18 cellular contexts compared by ENCODE assay signal in genomic region chr20:24909086-24909780, GRCh38. TPM values are rescaled to one million over a fixed set of nuclear protein-coding genes. Genes with fewer than 3 reads are reported as not detected.
DNase-seq lines count a peak whose midpoint lies in the region; ATAC-seq and TF ChIP-seq lines count a peak whose summit lies in the region.
"Had no signal": no experiment of that assay in that cellular context is flagged by ENCODE, and none has a peak within 500 bp of the region (broad histone marks: within the 10 kb centered on the region; RNA-seq: fewer than 3 reads in every experiment).

No MANE protein-coding gene starts in this region.

- no peak overlapping the region for H3K4me3 Mint-ChIP-seq in osteocyte (ENCODE audit: unreplicated experiment)
- H3K4me3 Mint-ChIP-seq: CD8-positive, alpha-beta memory T cell; GM23338 had no signal

- H3K4me1 ChIP-seq in SK-N-SH (ENCODE audit: control insufficient read depth in 1 of 2, insufficient read depth in 2 of 2, low read depth in 1 of 2, low read length in 1 of 2): no peaks in the 10 kb centered on the region
- H3K4me1 ChIP-seq: Caco-2, HAP-1 had no signal

- H3K9me3 ChIP-seq in SK-N-SH: no peaks in the 10 kb centered on the region
- H3K9me3 ChIP-seq: HAP-1 had no signal

- no peak overlapping the region for H2AFZ ChIP-seq in SK-N-SH (ENCODE audit: low read depth)
- H2AFZ ChIP-seq: GM23338 had no signal

- TF ChIP-seq RAD21 in SK-N-SH (IDR thresholded peaks at IDR 0.05; ENCODE audit: low read length): no peak

- TF ChIP-seq EP300 in SK-N-SH (IDR thresholded peaks at IDR 0.05; ENCODE audit: borderline replicate concordance in 1 of 2, low read depth in 1 of 2, low read length in 1 of 2): no peak

- H4K20me1 ChIP-seq in SK-N-SH (ENCODE audit: insufficient read depth): no peaks in the 10 kb centered on the region
- H4K20me1 ChIP-seq: BLaER1 had no signal

- POLR2A ChIA-PET in SK-N-SH (lab: Yijun Ruan, JAX): no interaction called here
- POLR2A ChIA-PET in GM10248 (lab: Yijun Ruan, JAX): no interaction called here

- no peak overlapping the region for H3K4me3 ChIP-seq in SK-N-SH (ENCODE audit: low read depth in 2 of 2, low read length in 1 of 2)
- H3K4me3 ChIP-seq: BLaER1, GM12878, GM23338, HAP-1 had no signal

- no peak for TF ChIP-seq CTCF in SK-N-SH (IDR thresholded peaks at IDR 0.05)
- TF ChIP-seq CTCF in GM10248 (IDR thresholded peaks at IDR 0.05; ENCODE audit: control extremely low read depth, extremely low read depth, low read depth, missing control alignments): no peak
- no peak for TF ChIP-seq CTCF in osteocyte (IDR thresholded peaks at IDR 0.05)

- no peaks in the 10 kb centered on the region for H3F3A ChIP-seq in SK-N-SH (replicated peaks; ENCODE audit: insufficient read depth)

- H3K9me2 ChIP-seq in SK-N-SH: no peaks in the 10 kb centered on the region

- ATAC-seq in SK-N-SH treated with all-trans-retinoic acid at 6 μM for 48 hours (no peak), HG02610 (IDR thresholded peaks at IDR 0.05; ENCODE audit: unreplicated experiment) (no peak)
- ATAC-seq: GM12878, GM23338 had no signal

- no peak overlapping the region for H3K27ac Mint-ChIP-seq in osteocyte (ENCODE audit: unreplicated experiment)
- H3K27ac Mint-ChIP-seq: CD8-positive, alpha-beta memory T cell; GM23338 had no signal

- H3K27ac ChIP-seq in SK-N-SH (ENCODE audit: low read depth in 2 of 2, low read length in 1 of 2): no peak overlapping the region
- H3K27ac ChIP-seq: 22Rv1, BLaER1 had no signal

- no peaks in the 10 kb centered on the region for H3K9me3 Mint-ChIP-seq in osteocyte (ENCODE audit: unreplicated experiment)

- no peak overlapping the region for H3K4me2 ChIP-seq in SK-N-SH
- H3K4me2 ChIP-seq: BLaER1, GM23338 had no signal

- no peaks in the 10 kb centered on the region for H3K36me3 Mint-ChIP-seq in osteocyte (ENCODE audit: unreplicated experiment)

- H3K27me3 ChIP-seq in SK-N-SH (ENCODE audit: insufficient read depth): no peaks in the 10 kb centered on the region
- H3K27me3 ChIP-seq: BLaER1 had no signal

- H3K4me1 Mint-ChIP-seq in osteocyte (ENCODE audit: unreplicated experiment): no peaks in the 10 kb centered on the region
- H3K4me1 Mint-ChIP-seq: CD8-positive, alpha-beta memory T cell had no signal

- CTCF ChIA-PET in SK-N-SH (lab: Yijun Ruan, JAX) (interaction anchor here (0.9 to 1.6 kb wide), 2 partner anchors 9 to 972 kb away, joined by 3 to 6 read pairs; no protein-coding TSS in a partner anchor), GM10248 (lab: Yijun Ruan, JAX) (no interaction called here)

- H3K36me3 ChIP-seq in SK-N-SH (replicated peaks in 1 of 2; ENCODE audit: control insufficient read depth in 1 of 2, insufficient read depth in 2 of 2, low read length in 1 of 2): no peaks in the 10 kb centered on the region
- H3K36me3 ChIP-seq: BLaER1, HAP-1 had no signal

- 45% methylated on average over 6 of the region's 9 CpGs for WGBS in SK-N-SH (ENCODE audit: low lambda C conversion rate)

- DNase-seq in SK-N-SH: peak; percentile 4
- DNase-seq in GM10248 (ENCODE audit: extremely low spot score): peak; percentile 15
- DNase-seq in left kidney (ENCODE audit: low read depth, low spot score): peak; percentile 24
- DNase-seq in osteocyte (ENCODE audit: extremely low spot score, unreplicated experiment): peak; percentile 72
- DNase-seq in nucleus accumbens (lab: John Stamatoyannopoulos, UW): no peak
- no peak for DNase-seq in mucosa of gallbladder (ENCODE audit: low spot score)
- DNase-seq: AML-193; Caco-2; CD8-positive, alpha-beta memory T cell; DND-41; GDM1 had no signal

- H3K9ac ChIP-seq in SK-N-SH: no peak overlapping the region
- H3K9ac ChIP-seq: BLaER1 had no signal

- H3K79me2 ChIP-seq in SK-N-SH (ENCODE audit: insufficient read depth): no peaks in the 10 kb centered on the region

- H3K27me3 Mint-ChIP-seq in osteocyte (ENCODE audit: unreplicated experiment): peaks cover 5% of the 10 kb centered on the region

TF ChIP-seq in SK-N-SH, 30 proteins besides CTCF, POLR2A, EP300 and RAD21:
- no peak for TF ChIP-seq GATA2 (CRISPR knock-in tag; IDR thresholded peaks at IDR 0.05)
- TF ChIP-seq RXRA (IDR thresholded peaks at IDR 0.05; ENCODE audit: borderline replicate concordance, low read depth): no peak
- no peak for TF ChIP-seq ZBTB33 (IDR thresholded peaks at IDR 0.05; ENCODE audit: borderline replicate concordance, low read depth)
- TF ChIP-seq USF2 (IDR thresholded peaks at IDR 0.05; ENCODE audit: borderline replicate concordance, low read depth, low read length): no peak
- TF ChIP-seq RFX5 (IDR thresholded peaks at IDR 0.05; ENCODE audit: low read length): no peak

TF ChIP-seq in SK-N-SH treated with all-trans-retinoic acid at 6 μM for 48 hours, 23 proteins besides CTCF, POLR2A, EP300 and RAD21:
- TF ChIP-seq TCF4 (CRISPR knock-in tag; IDR thresholded peaks at IDR 0.05; ENCODE audit: borderline replicate concordance) (no peak), ISL1 (CRISPR knock-in tag; IDR thresholded peaks at IDR 0.05) (no peak), CSDC2 (CRISPR knock-in tag; IDR thresholded peaks at IDR 0.05) (no peak)
TF ChIP-seq in SK-N-SH treated with all-trans-retinoic acid at 6 μM for 48 hours: peak in this region for 0.

RNA-seq across cellular contexts. Expression of gene CST7, which starts 39.8 kb away (rescaled TPM):
- polyA plus RNA-seq in SK-N-SH (2012; rRNA removed): 0.07 and 0.08 TPM in 2 replicates
- polyA plus RNA-seq in SK-N-SH (2012; cell fraction: cytosol; rRNA removed): 0.05 TPM in 1 of 2 replicates, not detected in the other
- not detected in 2 replicates for polyA plus RNA-seq in SK-N-SH (2012; cell fraction: nucleus; rRNA removed)
- total RNA-seq in osteocyte: not detected in 2 replicates
- total RNA-seq in mucosa of gallbladder: 4.3 TPM
- total RNA-seq: Caco-2, GM12878, GM23338 had no signal
- polyA plus RNA-seq: GM23338 had no signal

Comparison
In these comparisons a context has a peak if more than half of its experiments do, and no peak if none do; other contexts are left out.
1. DNase-seq: peak in SK-N-SH (single experiment), GM10248 (single experiment), left kidney (single experiment) and osteocyte (single experiment); none in nucleus accumbens (0 of 56) and mucosa of gallbladder (single experiment).